Comparison of ENCODE assay signal across 1 cellular context in genomic region chr14:101070540-101071492, GRCh38.
TF ChIP-seq lines count a peak whose summit lies in the region.

No MANE protein-coding gene starts in this region.

TF ChIP-seq in WTC11, 78 proteins besides CTCF, POLR2A, EP300 and RAD21 (continued from another document):
- TF ChIP-seq MAX (CRISPR knock-in tag; IDR thresholded peaks at IDR 0.05): no peak
- TF ChIP-seq ZNF281 (CRISPR knock-in tag; IDR thresholded peaks at IDR 0.05): no peak
